ENCODE assay signal across 8 cellular contexts in genomic region chr2:202238234-202239197, GRCh38. TPM values are rescaled to one million over a fixed set of nuclear protein-coding genes. Genes with fewer than 3 reads are reported as not detected.
DNase-seq lines count a peak whose midpoint lies in the region; ATAC-seq and TF ChIP-seq lines count a peak whose summit lies in the region.

Gene SUMO1 (minus strand): TSS chr2:202238597. CDS start chr2:202238451, 146 bp downstream.

- no peaks in the 10 kb centered on the region for H3K27me3 Mint-ChIP-seq in activated naive CD8-positive, alpha-beta T cell

- no peaks in the 10 kb centered on the region for H3K9me3 Mint-ChIP-seq in activated naive CD8-positive, alpha-beta T cell (ENCODE audit: low read depth)

- H3K4me3 Mint-ChIP-seq in activated naive CD8-positive, alpha-beta T cell = peak within 1 kb of the TSS; percentile 97

- peak within 1 kb of the TSS; percentile 95 for H3K27ac Mint-ChIP-seq in activated naive CD8-positive, alpha-beta T cell

- H3K36me3 Mint-ChIP-seq in activated naive CD8-positive, alpha-beta T cell = no peaks in the 10 kb centered on the region

- H3K27ac ChIP-seq in temporal lobe (ENCODE audit: low read depth, low read length) = peak within 1 kb of the TSS; percentile 62

- H3K4me1 Mint-ChIP-seq in activated naive CD8-positive, alpha-beta T cell (ENCODE audit: low read depth) = peaks cover 35% of the 10 kb centered on the region

- TF ChIP-seq CTCF in GM10266 (IDR thresholded peaks at IDR 0.05; ENCODE audit: control insufficient read depth, insufficient read depth, low read depth, missing control alignments) = no peak
- no peak for TF ChIP-seq CTCF in omental fat pad (IDR thresholded peaks at IDR 0.05)

- ATAC-seq in HG02623 (IDR thresholded peaks at IDR 0.05; ENCODE audit: unreplicated experiment) (peak; percentile 94), omental fat pad (ENCODE audit: low FRiP score) (peak; percentile 96)

- DNase-seq in GM10266 (ENCODE audit: extremely low spot score) = peak; percentile 88
- peak; percentile 78 for DNase-seq in NCI-H1105 (lab: John Stamatoyannopoulos, UW)
- peak; percentile 87 for DNase-seq in SKM-1 treated with dmso at 0.1 percent for 144 hours (lab: John Stamatoyannopoulos, UW; ENCODE audit: unreplicated experiment)
- peak; percentile 88 for DNase-seq in glomerular visceral epithelial cell (ENCODE audit: extremely low spot score)
- peak; percentile 79 for DNase-seq in omental fat pad (ENCODE audit: low spot score)

RNA-seq across cellular contexts. Expression of gene SUMO1, which starts in this region (rescaled TPM):
- 10 to 100 TPM; 45.2 to 55.5 (median 52.7) TPM for total RNA-seq in omental fat pad
- total RNA-seq in temporal lobe = 105 TPM

Comparison
In these comparisons a context has a peak if more than half of its experiments do, and no peak if none do; other contexts are left out.
1. Peak in every context shown above with its lines: DNase-seq, ATAC-seq and H3K27ac ChIP-seq.